Comparison of ENCODE assay signal across 14 cellular contexts in genomic region chr16:58495861-58496331, GRCh38. TPM values are rescaled to one million over a fixed set of nuclear protein-coding genes. Genes with fewer than 3 reads are reported as not detected.
DNase-seq lines count a peak whose midpoint lies in the region; ATAC-seq and TF ChIP-seq lines count a peak whose summit lies in the region.
"Had no signal": no experiment of that assay in that cellular context is flagged by ENCODE, and none has a peak within 500 bp of the region (broad histone marks: within the 10 kb centered on the region; RNA-seq: fewer than 3 reads in every experiment).

No MANE protein-coding gene starts in this region.

- no peaks in the 10 kb centered on the region for H3K9me3 Mint-ChIP-seq in activated T-helper 17 cell treated with anti-CD3 and anti-CD28 coated beads, Interleukin-2, amount 50 U/mL, for 72 hours
- H3K9me3 Mint-ChIP-seq: activated CD4-positive, alpha-beta memory T cell treated with anti-CD3 and anti-CD28 coated beads for 36 hours; activated naive CD4-positive, alpha-beta T cell treated with anti-CD3 and anti-CD28 coated beads, Interleukin-2, amount 50 U/mL, for 24 hours; CD4-positive, alpha-beta T cell; effector memory CD8-positive, alpha-beta T cell; mesothelial cell of epicardium had no signal

- intact Hi-C loops in heart right ventricle (cut with DNase I) (loop anchor here in 1 of 10 donors (10.0 kb wide), 1 partner anchor 259 kb away; no protein-coding TSS in a partner anchor), gastrocnemius medialis (cut with DNase I; ENCODE audit: low total_unique reads) (no loop called here)

- no peak for TF ChIP-seq POLR2A in gastrocnemius medialis (IDR thresholded peaks at IDR 0.05)

- H3K36me3 Mint-ChIP-seq in activated T-helper 17 cell treated with anti-CD3 and anti-CD28 coated beads, Interleukin-2, amount 50 U/mL, for 72 hours (ENCODE audit: low read depth): no peaks in the 10 kb centered on the region
- H3K36me3 Mint-ChIP-seq: activated CD4-positive, alpha-beta memory T cell treated with anti-CD3 and anti-CD28 coated beads for 36 hours; activated naive CD4-positive, alpha-beta T cell treated with anti-CD3 and anti-CD28 coated beads, Interleukin-2, amount 50 U/mL, for 24 hours; mesothelial cell of epicardium had no signal

- peak; percentile 80 for DNase-seq in H7
- DNase-seq in heart right ventricle: no peak
- DNase-seq in gastrocnemius medialis: no peak
- no peak for DNase-seq in NCI-H1930 (lab: John Stamatoyannopoulos, UW)
- DNase-seq: effector memory CD8-positive, alpha-beta T cell; NK-92 treated with Interleukin-12 subunit alpha and Interleukin-12 subunit beta, amount 100 ng/mL, for 24 hours had no signal

- H3K36me3 ChIP-seq in H7 (replicated peaks; ENCODE audit: control insufficient read depth, insufficient read depth, low read length) (no peaks in the 10 kb centered on the region), heart right ventricle (peaks cover 0 to 42% (median 0%) of the 10 kb centered on the region in 9 donors), gastrocnemius medialis (no peaks in the 10 kb centered on the region)

- no peak overlapping the region for H3K4me3 ChIP-seq in H7 (ENCODE audit: insufficient read depth, low read depth, low read length)
- peak overlapping the region in 3 of 10 donors; percentile 11 to 26 (median 13) for H3K4me3 ChIP-seq in heart right ventricle
- no peak overlapping the region for H3K4me3 ChIP-seq in gastrocnemius medialis

- peaks cover 6% of the 10 kb centered on the region for H3K4me1 Mint-ChIP-seq in activated T-helper 17 cell treated with anti-CD3 and anti-CD28 coated beads, Interleukin-2, amount 50 U/mL, for 72 hours
- H3K4me1 Mint-ChIP-seq: activated naive CD4-positive, alpha-beta T cell treated with anti-CD3 and anti-CD28 coated beads, Interleukin-2, amount 50 U/mL, for 24 hours had no signal

- WGBS in heart right ventricle, 2 donors: 67 to 68% methylated on average over 12 of the region's 12 CpGs

- peak overlapping the region; percentile 78 for H3K27ac Mint-ChIP-seq in activated T-helper 17 cell treated with anti-CD3 and anti-CD28 coated beads, Interleukin-2, amount 50 U/mL, for 72 hours
- H3K27ac Mint-ChIP-seq: activated CD4-positive, alpha-beta memory T cell treated with anti-CD3 and anti-CD28 coated beads for 36 hours; mesothelial cell of epicardium had no signal

- no peak for ATAC-seq in activated T-helper 17 cell treated with anti-CD3 and anti-CD28 coated beads, Interleukin-2, amount 50 U/mL, for 72 hours (replicated peaks)
- ATAC-seq in heart right ventricle: peak in 3 of 8 donors; percentile 1 to 3 (median 2)
- ATAC-seq in gastrocnemius medialis: no peak
- ATAC-seq in GM19023 (IDR thresholded peaks at IDR 0.05; ENCODE audit: unreplicated experiment): no peak
- ATAC-seq in GM19463 (IDR thresholded peaks at IDR 0.05; ENCODE audit: unreplicated experiment): no peak
- ATAC-seq in HG03442 (IDR thresholded peaks at IDR 0.05; ENCODE audit: unreplicated experiment): no peak

- in situ Hi-C loops in gastrocnemius medialis (cut with MboI; ENCODE audit: low sequenced_read_pairs in 4 of 4): loop anchor here in 1 of 4 donors (10.0 kb wide), 1 partner anchor 159 kb away; no protein-coding TSS in a partner anchor

- TF ChIP-seq CTCF in heart right ventricle (IDR thresholded peaks at IDR 0.05): no peak
- TF ChIP-seq CTCF in gastrocnemius medialis (IDR thresholded peaks at IDR 0.05 in 4 of 5, conservative IDR thresholded peaks at IDR 0.05 in 1 of 5): no peak

- H3K27me3 ChIP-seq in H7 (ENCODE audit: control insufficient read depth, insufficient read depth, low read length) (peaks cover 9% of the 10 kb centered on the region; the same call in 1 of the 2 replicates), heart right ventricle (peaks cover 0 to 20% (median 0%) of the 10 kb centered on the region in 7 donors), gastrocnemius medialis (peaks cover 0 to 6% (median 5%) of the 10 kb centered on the region in 3 donors)

- no peak overlapping the region for H3K4me3 Mint-ChIP-seq in activated T-helper 17 cell treated with anti-CD3 and anti-CD28 coated beads, Interleukin-2, amount 50 U/mL, for 72 hours
- H3K4me3 Mint-ChIP-seq: activated CD4-positive, alpha-beta memory T cell treated with anti-CD3 and anti-CD28 coated beads for 36 hours; activated naive CD4-positive, alpha-beta T cell treated with anti-CD3 and anti-CD28 coated beads, Interleukin-2, amount 50 U/mL, for 24 hours; effector memory CD8-positive, alpha-beta T cell; mesothelial cell of epicardium had no signal

- H3K27ac ChIP-seq in heart right ventricle: peak overlapping the region; percentile 66 to 86 (median 80)
- peak overlapping the region; percentile 10 to 54 (median 32) for H3K27ac ChIP-seq in gastrocnemius medialis

- H3K27me3 Mint-ChIP-seq in activated T-helper 17 cell treated with anti-CD3 and anti-CD28 coated beads, Interleukin-2, amount 50 U/mL, for 72 hours: peaks cover 7% of the 10 kb centered on the region
- H3K27me3 Mint-ChIP-seq: activated naive CD4-positive, alpha-beta T cell treated with anti-CD3 and anti-CD28 coated beads, Interleukin-2, amount 50 U/mL, for 24 hours had no signal

- H3K4me1 ChIP-seq in heart right ventricle: peaks cover 14 to 76% (median 34%) of the 10 kb centered on the region in 9 donors
- no peaks in the 10 kb centered on the region for H3K4me1 ChIP-seq in gastrocnemius medialis

- H3K9me3 ChIP-seq in heart right ventricle (no peaks in the 10 kb centered on the region), gastrocnemius medialis (no peaks in the 10 kb centered on the region)

RNA-seq across cellular contexts. Expression of gene NDRG4, which starts 4.0 kb away (rescaled TPM):
- 24.9 and 27.6 TPM in 2 replicates for total RNA-seq in H7 (2014; rRNA removed; shearing (Covaris generic))
- 1 to 10 TPM in 1 of 2 donors, under 1 TPM in 1; 0.95 to 7.2 TPM for total RNA-seq in activated T-helper 17 cell treated with anti-CD3 and anti-CD28 coated beads, Interleukin-2, amount 50 U/mL, for 72 hours
- total RNA-seq in heart right ventricle: 100 to 1,000 TPM; 336 to 821 (median 630) TPM
- 100 to 1,000 TPM; 286 to 507 TPM for polyA plus RNA-seq in heart right ventricle
- 10 to 100 TPM in 2 of 4 donors, 1 to 10 TPM in 2; 2.0 to 13.3 (median 6.5) TPM for total RNA-seq in gastrocnemius medialis

RNA-seq across cellular contexts. Expression of gene SETD6, which starts 19.4 kb away (rescaled TPM):
- 32.2 and 39.4 TPM in 2 replicates for total RNA-seq in H7 (2014; rRNA removed; shearing (Covaris generic))
- total RNA-seq in activated T-helper 17 cell treated with anti-CD3 and anti-CD28 coated beads, Interleukin-2, amount 50 U/mL, for 72 hours: 10 to 100 TPM in 1 of 2 donors, 1 to 10 TPM in 1; 8.9 to 16.2 TPM
- 10 to 100 TPM in 8 of 10 donors, 1 to 10 TPM in 2; 8.9 to 16.0 (median 11.8) TPM for total RNA-seq in heart right ventricle
- polyA plus RNA-seq in heart right ventricle: 10 to 100 TPM; 11.8 to 18.9 TPM
- 10 to 100 TPM; 30.8 to 40.2 (median 38.4) TPM for total RNA-seq in gastrocnemius medialis

Comparison
In these comparisons a context has a peak if more than half of its experiments do, and no peak if none do; other contexts are left out.
1. RNA of gene NDRG4, which starts 4.0 kb away (total RNA-seq): 336 to 821 TPM in heart right ventricle; 24.9 to 27.6 TPM in H7, 2.0 to 13.3 TPM in gastrocnemius medialis and 0.95 to 7.2 TPM in activated T-helper 17 cell treated with anti-CD3 and anti-CD28 coated beads, Interleukin-2, amount 50 U/mL, for 72 hours; every median in the first group is over 10 times any median in the second.